In genomic region chr5:127320032-127320945, GRCh38 we compare ENCODE assay signal across 9 cellular contexts. TPM values are rescaled to one million over a fixed set of nuclear protein-coding genes. Genes with fewer than 3 reads are reported as not detected.
DNase-seq lines count a peak whose midpoint lies in the region; ATAC-seq, FAIRE-seq and TF ChIP-seq lines count a peak whose summit lies in the region.
"Had no signal": no experiment of that assay in that cellular context is flagged by ENCODE, and none has a peak within 500 bp of the region (broad histone marks: within the 10 kb centered on the region; RNA-seq: fewer than 3 reads in every experiment).

No MANE protein-coding gene starts in this region.

- H3K36me3 ChIP-seq in prostate gland = no peaks in the 10 kb centered on the region

- H3K9me3 ChIP-seq in prostate gland = no peaks in the 10 kb centered on the region

- peaks cover 7% of the 10 kb centered on the region for H3K4me1 Mint-ChIP-seq in activated CD4-positive, alpha-beta T cell treated with anti-CD3 and anti-CD28 coated beads, Interleukin-2, amount 10 ng/mL, durations not matched to agents 24 days and 14 days

- peaks cover 20% of the 10 kb centered on the region for H3K27me3 Mint-ChIP-seq in activated CD4-positive, alpha-beta T cell treated with anti-CD3 and anti-CD28 coated beads, Interleukin-2, amount 10 ng/mL, durations not matched to agents 24 days and 14 days

- intact Hi-C loops in prostate gland (cut with DNase I) = no loop called here
- intact Hi-C loops in activated CD4-positive, alpha-beta T cell treated with anti-CD3 and anti-CD28 coated beads, Interleukin-2, amount 10 ng/mL, durations not matched to agents 24 days and 14 days (cut with micrococcal nuclease) = no loop called here

- peaks cover 3% of the 10 kb centered on the region for H3K9me3 Mint-ChIP-seq in activated CD4-positive, alpha-beta T cell treated with anti-CD3 and anti-CD28 coated beads, Interleukin-2, amount 10 ng/mL, durations not matched to agents 24 days and 14 days

- FAIRE-seq in HTR-8/SVneo (lab: Jason Lieb, UNC) = no peak

- H3K4me3 ChIP-seq in prostate gland = no peak overlapping the region

- H3K36me3 Mint-ChIP-seq in activated CD4-positive, alpha-beta T cell treated with anti-CD3 and anti-CD28 coated beads, Interleukin-2, amount 10 ng/mL, durations not matched to agents 24 days and 14 days (ENCODE audit: low read depth) = no peaks in the 10 kb centered on the region

- H3K27ac Mint-ChIP-seq in activated CD4-positive, alpha-beta T cell treated with anti-CD3 and anti-CD28 coated beads, Interleukin-2, amount 10 ng/mL, durations not matched to agents 24 days and 14 days = no peak overlapping the region

- no peak overlapping the region for H3K27ac ChIP-seq in prostate gland

- ATAC-seq in GM18519 (IDR thresholded peaks at IDR 0.05; ENCODE audit: low FRiP score, unreplicated experiment) = peak; percentile 95
- ATAC-seq: Panc1 had no signal

- no peak for TF ChIP-seq CTCF in prostate gland (IDR thresholded peaks at IDR 0.05)

- H3K27me3 ChIP-seq in prostate gland (replicated peaks; ENCODE audit: insufficient read depth) = no peaks in the 10 kb centered on the region

- DNase-seq in HCEC 1CT (peak; percentile 3), M059J (ENCODE audit: low read depth) (peak; percentile 68), iris pigment epithelial cell (ENCODE audit: low read depth) (peak; percentile 20), HTR-8/SVneo (ENCODE audit: insufficient read length, low spot score) (no peak), NCI-H1436 treated with DMSO at 0.1 percent for 48 hours (lab: John Stamatoyannopoulos, UW) (no peak), prostate gland (ENCODE audit: low spot score) (no peak)
- no peak for DNase-seq in activated CD4-positive, alpha-beta T cell treated with anti-CD3 and anti-CD28 coated beads, Interleukin-2, amount 10 ng/mL, durations not matched to agents 24 days and 14 days

- WGBS in prostate gland = 52% methylated on average over 5 of the region's 5 CpGs

- H3K4me1 ChIP-seq in prostate gland (replicated peaks) = no peaks in the 10 kb centered on the region

- no peak for TF ChIP-seq POLR2A in prostate gland (IDR thresholded peaks at IDR 0.05)

- no peak overlapping the region for H3K4me3 Mint-ChIP-seq in activated CD4-positive, alpha-beta T cell treated with anti-CD3 and anti-CD28 coated beads, Interleukin-2, amount 10 ng/mL, durations not matched to agents 24 days and 14 days

RNA-seq across cellular contexts. Expression of gene MEGF10, which starts 29.7 kb away (rescaled TPM):
- total RNA-seq in M059J (2014; rRNA removed; shearing (Covaris generic)) = 0.71 and 3.1 TPM in 2 replicates
- total RNA-seq in prostate gland = 1 to 10 TPM in 1 of 2 donors, under 1 TPM in 1; 0.77 to 7.9 TPM
- not detected in 2 replicates for total RNA-seq in activated CD4-positive, alpha-beta T cell treated with anti-CD3 and anti-CD28 coated beads, Interleukin-2, amount 10 ng/mL, durations not matched to agents 24 days and 14 days

Comparison
In these comparisons a context has a peak if more than half of its experiments do, and no peak if none do; other contexts are left out.
1. DNase-seq: peak in HCEC 1CT (single experiment), M059J (single experiment) and iris pigment epithelial cell (single experiment); none in HTR-8/SVneo (single experiment), NCI-H1436 treated with DMSO at 0.1 percent for 48 hours (single experiment), prostate gland (single experiment) and activated CD4-positive, alpha-beta T cell treated with anti-CD3 and anti-CD28 coated beads, Interleukin-2, amount 10 ng/mL, durations not matched to agents 24 days and 14 days (single experiment).